In genomic region chr18:78833833-78834232, GRCh38 we compare ENCODE assay signal across 2 cellular contexts.
TF ChIP-seq lines count a peak whose summit lies in the region.

No MANE protein-coding gene starts in this region.

TF ChIP-seq in HEK293, 187 proteins besides CTCF, POLR2A, EP300 and RAD21 (continued from another document):
- TF ChIP-seq ZNF26 (tag by site-specific recombination; IDR thresholded peaks at IDR 0.05), result no peak
- TF ChIP-seq, protein P1, sequence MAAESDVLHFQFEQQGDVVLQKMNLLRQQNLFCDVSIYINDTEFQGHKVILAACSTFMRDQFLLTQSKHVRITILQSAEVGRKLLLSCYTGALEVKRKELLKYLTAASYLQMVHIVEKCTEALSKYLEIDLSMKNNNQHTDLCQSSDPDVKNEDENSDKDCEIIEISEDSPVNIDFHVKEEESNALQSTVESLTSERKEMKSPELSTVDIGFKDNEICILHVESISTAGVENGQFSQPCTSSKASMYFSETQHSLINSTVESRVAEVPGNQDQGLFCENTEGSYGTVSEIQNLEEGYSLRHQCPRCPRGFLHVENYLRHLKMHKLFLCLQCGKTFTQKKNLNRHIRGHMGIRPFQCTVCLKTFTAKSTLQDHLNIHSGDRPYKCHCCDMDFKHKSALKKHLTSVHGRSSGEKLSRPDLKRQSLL (tag by site-specific recombination; IDR thresholded peaks at IDR 0.05), result no peak
- no peak for TF ChIP-seq ZNF558 (tag by site-specific recombination; IDR thresholded peaks at IDR 0.05)
- no peak for TF ChIP-seq ZNF274 (IDR thresholded peaks at IDR 0.05; ENCODE audit: low read length)
- no peak for TF ChIP-seq ZNF274 (tag by site-specific recombination; IDR thresholded peaks at IDR 0.05; ENCODE audit: borderline replicate concordance)
- no peak for TF ChIP-seq PATZ1 (tag by site-specific recombination; IDR thresholded peaks at IDR 0.05)
- no peak for TF ChIP-seq ZNF610 (tag by site-specific recombination; IDR thresholded peaks at IDR 0.05; ENCODE audit: borderline replicate concordance)
TF ChIP-seq in HEK293: peak in this region for 1.

TF ChIP-seq in K562, 482 proteins besides CTCF, POLR2A, EP300 and RAD21 (continued from another document):
- TF ChIP-seq, protein P2, sequence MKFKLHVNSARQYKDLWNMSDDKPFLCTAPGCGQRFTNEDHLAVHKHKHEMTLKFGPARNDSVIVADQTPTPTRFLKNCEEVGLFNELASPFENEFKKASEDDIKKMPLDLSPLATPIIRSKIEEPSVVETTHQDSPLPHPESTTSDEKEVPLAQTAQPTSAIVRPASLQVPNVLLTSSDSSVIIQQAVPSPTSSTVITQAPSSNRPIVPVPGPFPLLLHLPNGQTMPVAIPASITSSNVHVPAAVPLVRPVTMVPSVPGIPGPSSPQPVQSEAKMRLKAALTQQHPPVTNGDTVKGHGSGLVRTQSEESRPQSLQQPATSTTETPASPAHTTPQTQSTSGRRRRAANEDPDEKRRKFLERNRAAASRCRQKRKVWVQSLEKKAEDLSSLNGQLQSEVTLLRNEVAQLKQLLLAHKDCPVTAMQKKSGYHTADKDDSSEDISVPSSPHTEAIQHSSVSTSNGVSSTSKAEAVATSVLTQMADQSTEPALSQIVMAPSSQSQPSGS (CRISPR knock-in tag; IDR thresholded peaks at IDR 0.05), result no peak
- peak; percentile 83 for TF ChIP-seq ZNF134 (CRISPR knock-in tag; conservative IDR thresholded peaks at IDR 0.05)
